10 cellular contexts compared by ENCODE assay signal in genomic region chr17:6377906-6378305, GRCh38. TPM values are rescaled to one million over a fixed set of nuclear protein-coding genes. Genes with fewer than 3 reads are reported as not detected.
"Had no signal": no experiment of that assay in that cellular context is flagged by ENCODE, and none has a peak within 500 bp of the region (broad histone marks: within the 10 kb centered on the region; RNA-seq: fewer than 3 reads in every experiment).

No MANE protein-coding gene starts in this region.

- H3K4me3 Mint-ChIP-seq: HFFc6 had no signal

- ATAC-seq: K562 had no signal

- H3K4me3 ChIP-seq: GM23248, K562 had no signal

- H3K9ac ChIP-seq: GM23248 had no signal

- DNase-seq: GM23248, GOT3, H7, HCEC 1CT, HFFc6, IMR-90 had no signal

- H3K27ac Mint-ChIP-seq: HFFc6 had no signal

- H2AFZ ChIP-seq: GM23248 had no signal

- FAIRE-seq: K562 had no signal

- H3K27ac ChIP-seq: GM23248, HL-60 had no signal

RNA-seq across cellular contexts. Expression of gene AIPL1, which starts 57.0 kb away (rescaled TPM):
- total RNA-seq: GM23248, H4, HFFc6, HT1080, IMR-90, K562 had no signal
- polyA plus RNA-seq: GM23248, IMR-90, K562 had no signal
